1 cellular context compared by ENCODE assay signal in genomic region chr20:50308513-50309279, GRCh38.
TF ChIP-seq lines count a peak whose summit lies in the region.

No MANE protein-coding gene starts in this region.

TF ChIP-seq in HepG2, 621 proteins besides CTCF, POLR2A, EP300 and RAD21 (continued from another document and continues in another):
- TF ChIP-seq, protein P1, sequence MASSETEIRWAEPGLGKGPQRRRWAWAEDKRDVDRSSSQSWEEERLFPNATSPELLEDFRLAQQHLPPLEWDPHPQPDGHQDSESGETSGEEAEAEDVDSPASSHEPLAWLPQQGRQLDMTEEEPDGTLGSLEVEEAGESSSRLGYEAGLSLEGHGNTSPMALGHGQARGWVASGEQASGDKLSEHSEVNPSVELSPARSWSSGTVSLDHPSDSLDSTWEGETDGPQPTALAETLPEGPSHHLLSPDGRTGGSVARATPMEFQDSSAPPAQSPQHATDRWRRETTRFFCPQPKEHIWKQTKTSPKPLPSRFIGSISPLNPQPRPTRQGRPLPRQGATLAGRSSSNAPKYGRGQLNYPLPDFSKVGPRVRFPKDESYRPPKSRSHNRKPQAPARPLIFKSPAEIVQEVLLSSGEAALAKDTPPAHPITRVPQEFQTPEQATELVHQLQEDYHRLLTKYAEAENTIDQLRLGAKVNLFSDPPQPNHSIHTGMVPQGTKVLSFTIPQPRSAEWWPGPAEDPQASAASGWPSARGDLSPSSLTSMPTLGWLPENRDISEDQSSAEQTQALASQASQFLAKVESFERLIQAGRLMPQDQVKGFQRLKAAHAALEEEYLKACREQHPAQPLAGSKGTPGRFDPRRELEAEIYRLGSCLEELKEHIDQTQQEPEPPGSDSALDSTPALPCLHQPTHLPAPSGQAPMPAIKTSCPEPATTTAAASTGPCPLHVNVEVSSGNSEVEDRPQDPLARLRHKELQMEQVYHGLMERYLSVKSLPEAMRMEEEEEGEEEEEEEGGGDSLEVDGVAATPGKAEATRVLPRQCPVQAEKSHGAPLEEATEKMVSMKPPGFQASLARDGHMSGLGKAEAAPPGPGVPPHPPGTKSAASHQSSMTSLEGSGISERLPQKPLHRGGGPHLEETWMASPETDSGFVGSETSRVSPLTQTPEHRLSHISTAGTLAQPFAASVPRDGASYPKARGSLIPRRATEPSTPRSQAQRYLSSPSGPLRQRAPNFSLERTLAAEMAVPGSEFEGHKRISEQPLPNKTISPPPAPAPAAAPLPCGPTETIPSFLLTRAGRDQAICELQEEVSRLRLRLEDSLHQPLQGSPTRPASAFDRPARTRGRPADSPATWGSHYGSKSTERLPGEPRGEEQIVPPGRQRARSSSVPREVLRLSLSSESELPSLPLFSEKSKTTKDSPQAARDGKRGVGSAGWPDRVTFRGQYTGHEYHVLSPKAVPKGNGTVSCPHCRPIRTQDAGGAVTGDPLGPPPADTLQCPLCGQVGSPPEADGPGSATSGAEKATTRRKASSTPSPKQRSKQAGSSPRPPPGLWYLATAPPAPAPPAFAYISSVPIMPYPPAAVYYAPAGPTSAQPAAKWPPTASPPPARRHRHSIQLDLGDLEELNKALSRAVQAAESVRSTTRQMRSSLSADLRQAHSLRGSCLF (CRISPR knock-in tag; IDR thresholded peaks at IDR 0.05; ENCODE audit: borderline replicate concordance): no peak
- TF ChIP-seq ZNF282 (IDR thresholded peaks at IDR 0.05; ENCODE audit: partially characterized antibody) (no peak), ZNF296 (CRISPR knock-in tag; conservative IDR thresholded peaks at IDR 0.05) (0 out of 2 replicates have a peak, but pooled peaks have one; percentile 62), TP53 (CRISPR knock-in tag; conservative IDR thresholded peaks at IDR 0.05) (no peak), ZNF737 (CRISPR knock-in tag; IDR thresholded peaks at IDR 0.05; ENCODE audit: borderline replicate concordance) (no peak), ZNF30 (CRISPR knock-in tag; IDR thresholded peaks at IDR 0.05) (no peak), KLF16 (CRISPR knock-in tag; IDR thresholded peaks at IDR 0.05) (peak in 1 of 2 experiments; percentile 84; a peak in 2 of 4 replicates), ZNF841 (CRISPR knock-in tag; IDR thresholded peaks at IDR 0.05; ENCODE audit: borderline replicate concordance) (no peak; the same call in 1 of the 2 replicates), GTF2F1 (IDR thresholded peaks at IDR 0.05; ENCODE audit: low read length) (no peak), TMF1 (CRISPR knock-in tag; IDR thresholded peaks at IDR 0.05; ENCODE audit: low read depth) (no peak), GLI4 (CRISPR knock-in tag; IDR thresholded peaks at IDR 0.05; ENCODE audit: borderline replicate concordance) (no peak), ZNF761 (CRISPR knock-in tag; conservative IDR thresholded peaks at IDR 0.05) (peak; percentile 41; the same call in 1 of the 2 replicates), HES4 (CRISPR knock-in tag; IDR thresholded peaks at IDR 0.05; ENCODE audit: borderline replicate concordance) (no peak; the same call in 1 of the 2 replicates), CCDC6 (CRISPR knock-in tag; IDR thresholded peaks at IDR 0.05) (no peak), ZFP36L2 (CRISPR knock-in tag; IDR thresholded peaks at IDR 0.05) (0 out of 2 replicates have a peak, but pooled peaks have one; percentile 36), ZNF709 (CRISPR knock-in tag; IDR thresholded peaks at IDR 0.05) (no peak), GZF1 (CRISPR knock-in tag; IDR thresholded peaks at IDR 0.05) (no peak; the same call in 1 of the 2 replicates), SNAPC2 (CRISPR knock-in tag; IDR thresholded peaks at IDR 0.05) (no peak; the same call in 1 of the 2 replicates), PCBP1 (IDR thresholded peaks at IDR 0.05; ENCODE audit: borderline replicate concordance, low read depth, low read length) (peak; percentile 88; the same call in 1 of the 2 replicates), NFATC3 (CRISPR knock-in tag; IDR thresholded peaks at IDR 0.05) (no peak), FOSL1 (CRISPR knock-in tag; IDR thresholded peaks at IDR 0.05; ENCODE audit: borderline replicate concordance) (no peak), ZZZ3 (CRISPR knock-in tag; IDR thresholded peaks at IDR 0.05; ENCODE audit: borderline replicate concordance) (no peak), GMEB1 (CRISPR knock-in tag; IDR thresholded peaks at IDR 0.05; ENCODE audit: borderline replicate concordance) (0 out of 2 replicates have a peak, but pooled peaks have one; percentile 27), ZNF510 (CRISPR knock-in tag; IDR thresholded peaks at IDR 0.05; ENCODE audit: low read depth) (no peak; the same call in 1 of the 2 replicates), ZNF333 (CRISPR knock-in tag; IDR thresholded peaks at IDR 0.05; ENCODE audit: borderline replicate concordance) (no peak; the same call in 1 of the 2 replicates), ZBED4 (CRISPR knock-in tag; IDR thresholded peaks at IDR 0.05; ENCODE audit: borderline replicate concordance) (peak; percentile 74; the same call in 1 of the 2 replicates), SP140L (CRISPR knock-in tag; IDR thresholded peaks at IDR 0.05; ENCODE audit: borderline replicate concordance) (no peak), ZNF431 (CRISPR knock-in tag; IDR thresholded peaks at IDR 0.05; ENCODE audit: borderline replicate concordance, low read depth) (peak; percentile 82; the same call in 1 of the 2 replicates), NFYB (CRISPR knock-in tag; IDR thresholded peaks at IDR 0.05) (no peak), CREM (IDR thresholded peaks at IDR 0.05) (peak; percentile 83), CREM (CRISPR knock-in tag; IDR thresholded peaks at IDR 0.05) (no peak), RELA (CRISPR knock-in tag; IDR thresholded peaks at IDR 0.05) (peak; percentile 99), ZNF230 (CRISPR knock-in tag; IDR thresholded peaks at IDR 0.05) (0 out of 2 replicates have a peak, but pooled peaks have one; percentile 18), ATF7-NPFF (CRISPR knock-in tag; IDR thresholded peaks at IDR 0.05; ENCODE audit: low read depth) (no peak), KDM5A (IDR thresholded peaks at IDR 0.05; ENCODE audit: borderline replicate concordance, low read length) (no peak; the same call in 1 of the 2 replicates), REXO4 (CRISPR knock-in tag; IDR thresholded peaks at IDR 0.05; ENCODE audit: borderline replicate concordance) (no peak)
- TF ChIP-seq, protein P2, sequence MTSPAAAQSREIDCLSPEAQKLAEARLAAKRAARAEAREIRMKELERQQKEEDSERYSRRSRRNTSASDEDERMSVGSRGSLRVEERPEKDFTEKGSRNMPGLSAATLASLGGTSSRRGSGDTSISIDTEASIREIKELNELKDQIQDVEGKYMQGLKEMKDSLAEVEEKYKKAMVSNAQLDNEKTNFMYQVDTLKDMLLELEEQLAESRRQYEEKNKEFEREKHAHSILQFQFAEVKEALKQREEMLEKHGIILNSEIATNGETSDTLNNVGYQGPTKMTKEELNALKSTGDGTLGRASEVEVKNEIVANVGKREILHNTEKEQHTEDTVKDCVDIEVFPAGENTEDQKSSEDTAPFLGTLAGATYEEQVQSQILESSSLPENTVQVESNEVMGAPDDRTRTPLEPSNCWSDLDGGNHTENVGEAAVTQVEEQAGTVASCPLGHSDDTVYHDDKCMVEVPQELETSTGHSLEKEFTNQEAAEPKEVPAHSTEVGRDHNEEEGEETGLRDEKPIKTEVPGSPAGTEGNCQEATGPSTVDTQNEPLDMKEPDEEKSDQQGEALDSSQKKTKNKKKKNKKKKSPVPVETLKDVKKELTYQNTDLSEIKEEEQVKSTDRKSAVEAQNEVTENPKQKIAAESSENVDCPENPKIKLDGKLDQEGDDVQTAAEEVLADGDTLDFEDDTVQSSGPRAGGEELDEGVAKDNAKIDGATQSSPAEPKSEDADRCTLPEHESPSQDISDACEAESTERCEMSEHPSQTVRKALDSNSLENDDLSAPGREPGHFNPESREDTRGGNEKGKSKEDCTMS (CRISPR knock-in tag; conservative IDR thresholded peaks at IDR 0.05): no peak
- TF ChIP-seq, protein P3, sequence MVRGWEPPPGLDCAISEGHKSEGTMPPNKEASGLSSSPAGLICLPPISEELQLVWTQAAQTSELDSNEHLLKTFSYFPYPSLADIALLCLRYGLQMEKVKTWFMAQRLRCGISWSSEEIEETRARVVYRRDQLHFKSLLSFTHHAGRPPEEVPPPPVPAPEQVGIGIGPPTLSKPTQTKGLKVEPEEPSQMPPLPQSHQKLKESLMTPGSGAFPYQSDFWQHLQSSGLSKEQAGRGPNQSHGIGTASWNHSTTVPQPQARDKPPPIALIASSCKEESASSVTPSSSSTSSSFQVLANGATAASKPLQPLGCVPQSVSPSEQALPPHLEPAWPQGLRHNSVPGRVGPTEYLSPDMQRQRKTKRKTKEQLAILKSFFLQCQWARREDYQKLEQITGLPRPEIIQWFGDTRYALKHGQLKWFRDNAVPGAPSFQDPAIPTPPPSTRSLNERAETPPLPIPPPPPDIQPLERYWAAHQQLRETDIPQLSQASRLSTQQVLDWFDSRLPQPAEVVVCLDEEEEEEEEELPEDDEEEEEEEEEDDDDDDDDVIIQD (CRISPR knock-in tag; IDR thresholded peaks at IDR 0.05; ENCODE audit: low read depth): 0 out of 2 replicates have a peak, but pooled peaks have one; percentile 36
- TF ChIP-seq, protein P4, sequence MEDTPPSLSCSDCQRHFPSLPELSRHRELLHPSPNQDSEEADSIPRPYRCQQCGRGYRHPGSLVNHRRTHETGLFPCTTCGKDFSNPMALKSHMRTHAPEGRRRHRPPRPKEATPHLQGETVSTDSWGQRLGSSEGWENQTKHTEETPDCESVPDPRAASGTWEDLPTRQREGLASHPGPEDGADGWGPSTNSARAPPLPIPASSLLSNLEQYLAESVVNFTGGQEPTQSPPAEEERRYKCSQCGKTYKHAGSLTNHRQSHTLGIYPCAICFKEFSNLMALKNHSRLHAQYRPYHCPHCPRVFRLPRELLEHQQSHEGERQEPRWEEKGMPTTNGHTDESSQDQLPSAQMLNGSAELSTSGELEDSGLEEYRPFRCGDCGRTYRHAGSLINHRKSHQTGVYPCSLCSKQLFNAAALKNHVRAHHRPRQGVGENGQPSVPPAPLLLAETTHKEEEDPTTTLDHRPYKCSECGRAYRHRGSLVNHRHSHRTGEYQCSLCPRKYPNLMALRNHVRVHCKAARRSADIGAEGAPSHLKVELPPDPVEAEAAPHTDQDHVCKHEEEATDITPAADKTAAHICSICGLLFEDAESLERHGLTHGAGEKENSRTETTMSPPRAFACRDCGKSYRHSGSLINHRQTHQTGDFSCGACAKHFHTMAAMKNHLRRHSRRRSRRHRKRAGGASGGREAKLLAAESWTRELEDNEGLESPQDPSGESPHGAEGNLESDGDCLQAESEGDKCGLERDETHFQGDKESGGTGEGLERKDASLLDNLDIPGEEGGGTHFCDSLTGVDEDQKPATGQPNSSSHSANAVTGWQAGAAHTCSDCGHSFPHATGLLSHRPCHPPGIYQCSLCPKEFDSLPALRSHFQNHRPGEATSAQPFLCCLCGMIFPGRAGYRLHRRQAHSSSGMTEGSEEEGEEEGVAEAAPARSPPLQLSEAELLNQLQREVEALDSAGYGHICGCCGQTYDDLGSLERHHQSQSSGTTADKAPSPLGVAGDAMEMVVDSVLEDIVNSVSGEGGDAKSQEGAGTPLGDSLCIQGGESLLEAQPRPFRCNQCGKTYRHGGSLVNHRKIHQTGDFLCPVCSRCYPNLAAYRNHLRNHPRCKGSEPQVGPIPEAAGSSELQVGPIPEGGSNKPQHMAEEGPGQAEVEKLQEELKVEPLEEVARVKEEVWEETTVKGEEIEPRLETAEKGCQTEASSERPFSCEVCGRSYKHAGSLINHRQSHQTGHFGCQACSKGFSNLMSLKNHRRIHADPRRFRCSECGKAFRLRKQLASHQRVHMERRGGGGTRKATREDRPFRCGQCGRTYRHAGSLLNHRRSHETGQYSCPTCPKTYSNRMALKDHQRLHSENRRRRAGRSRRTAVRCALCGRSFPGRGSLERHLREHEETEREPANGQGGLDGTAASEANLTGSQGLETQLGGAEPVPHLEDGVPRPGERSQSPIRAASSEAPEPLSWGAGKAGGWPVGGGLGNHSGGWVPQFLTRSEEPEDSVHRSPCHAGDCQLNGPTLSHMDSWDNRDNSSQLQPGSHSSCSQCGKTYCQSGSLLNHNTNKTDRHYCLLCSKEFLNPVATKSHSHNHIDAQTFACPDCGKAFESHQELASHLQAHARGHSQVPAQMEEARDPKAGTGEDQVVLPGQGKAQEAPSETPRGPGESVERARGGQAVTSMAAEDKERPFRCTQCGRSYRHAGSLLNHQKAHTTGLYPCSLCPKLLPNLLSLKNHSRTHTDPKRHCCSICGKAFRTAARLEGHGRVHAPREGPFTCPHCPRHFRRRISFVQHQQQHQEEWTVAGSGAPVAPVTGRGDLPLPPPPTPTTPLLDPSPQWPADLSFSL (CRISPR knock-in tag; IDR thresholded peaks at IDR 0.05): no peak
- TF ChIP-seq, protein P5, sequence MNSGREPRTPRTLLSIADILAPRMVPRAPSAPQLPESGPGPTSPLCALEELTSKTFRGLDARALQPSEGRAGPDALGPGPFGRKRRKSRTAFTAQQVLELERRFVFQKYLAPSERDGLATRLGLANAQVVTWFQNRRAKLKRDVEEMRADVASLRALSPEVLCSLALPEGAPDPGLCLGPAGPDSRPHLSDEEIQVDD (CRISPR knock-in tag; IDR thresholded peaks at IDR 0.05; ENCODE audit: borderline replicate concordance): no peak
